ENCODE assay signal across 13 cellular contexts in the genomic region with DNA sequence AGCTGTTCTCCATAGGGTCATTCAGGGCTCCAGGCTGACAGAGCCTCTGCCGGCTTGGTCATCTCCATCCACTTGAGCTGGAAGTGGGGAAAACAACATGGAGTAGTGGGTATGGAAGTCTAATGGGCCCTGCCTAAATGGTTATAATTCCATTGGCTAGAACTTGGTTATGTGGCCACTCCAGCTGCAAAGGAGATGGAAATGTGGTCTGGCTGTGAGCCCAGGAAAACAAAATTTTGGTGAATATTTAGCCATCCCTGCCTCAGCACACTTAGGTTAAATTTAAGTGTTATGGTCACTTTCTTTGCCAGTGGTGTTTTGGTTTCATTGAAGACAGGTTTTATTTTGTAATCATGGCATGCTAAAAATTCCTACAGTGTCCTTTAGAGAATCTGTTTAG.
A peak's percentile ranks its signal among the peaks of the same experiment; 100 is the strongest.
DNase-seq lines count a peak whose midpoint lies in the region; ATAC-seq and TF ChIP-seq lines count a peak whose summit lies in the region.
"Had no signal": no experiment of that assay in that cellular context is flagged by ENCODE, and none has a peak within 500 bp of the region (broad histone marks: within the 10 kb centered on the region; RNA-seq: fewer than 3 reads in every experiment).

No MANE protein-coding gene starts in this region.

- peaks cover 0 to 18% of the 10 kb centered on the region in 2 donors for H3K4me1 ChIP-seq in breast epithelium
- H3K4me1 ChIP-seq in aorta (ENCODE audit: control insufficient read depth in 1 of 2, insufficient read depth in 2 of 2, low read length in 2 of 2), result peaks cover 7 to 14% of the 10 kb centered on the region in 2 donors

- no peaks in the 10 kb centered on the region for H3K27me3 Mint-ChIP-seq in natural killer cell (ENCODE audit: low read depth in 2 of 2)
- H3K27me3 Mint-ChIP-seq in natural killer cell treated with Interleukin-12 subunit alpha and Interleukin-12 subunit beta and Interleukin-15 and Interleukin-18, amount 100 ng/mL, for 72 hours, result no peaks in the 10 kb centered on the region
- no peaks in the 10 kb centered on the region for H3K27me3 Mint-ChIP-seq in memory B cell
- H3K27me3 Mint-ChIP-seq: dendritic cell treated with granulocyte-macrophage colony-stimulating factor and Interleukin-4, amounts not matched to agents 40 ng/mL and 50 ng/mL, for 4 days had no signal

- H3K36me3 ChIP-seq in breast epithelium (no peaks in the 10 kb centered on the region), aorta (ENCODE audit: control insufficient read depth in 1 of 2, insufficient read depth in 2 of 2, low read length in 1 of 2) (no peaks in the 10 kb centered on the region)

- WGBS in aorta, 2 donors, result 95% methylated on average over 1 of the region's 1 CpG

- H3K36me3 Mint-ChIP-seq in natural killer cell (peaks cover 18% of the 10 kb centered on the region), memory B cell (peaks cover 43% of the 10 kb centered on the region)
- peaks cover 24% of the 10 kb centered on the region for H3K36me3 Mint-ChIP-seq in natural killer cell treated with Interleukin-12 subunit alpha and Interleukin-12 subunit beta and Interleukin-15 and Interleukin-18, amount 100 ng/mL, for 72 hours

- intact Hi-C loops in natural killer cell (cut with micrococcal nuclease), result no loop called here
- intact Hi-C loops in breast epithelium (cut with DNase I; ENCODE audit: low total_unique reads), result no loop called here
- intact Hi-C loops in aorta (cut with DNase I), result loop anchor here in 1 of 2 donors (2.0 kb wide), 1 partner anchor 691 kb away; no protein-coding TSS in a partner anchor

- H3K27ac ChIP-seq in breast epithelium (peak overlapping the region; percentile 48 to 68), aorta (ENCODE audit: low read depth in 1 of 2, low read length in 2 of 2) (peak overlapping the region; percentile 78 to 98)
- H3K27ac ChIP-seq: PC-9 had no signal

- no peaks in the 10 kb centered on the region for H3K9me3 ChIP-seq in breast epithelium
- H3K9me3 ChIP-seq in aorta (ENCODE audit: control insufficient read depth, low read length), result no peaks in the 10 kb centered on the region

- ATAC-seq in natural killer cell (no peak), memory B cell (ENCODE audit: low read depth) (no peak), aorta (ENCODE audit: low FRiP score) (no peak)
- ATAC-seq in natural killer cell treated with Interleukin-12 subunit alpha and Interleukin-12 subunit beta and Interleukin-15 and Interleukin-18, amount 100 ng/mL, for 72 hours, result no peak

- H3K27me3 ChIP-seq in breast epithelium, result no peaks in the 10 kb centered on the region
- no peaks in the 10 kb centered on the region for H3K27me3 ChIP-seq in aorta (ENCODE audit: control insufficient read depth in 1 of 2, insufficient read depth in 2 of 2, low read length in 1 of 2)

- H3K4me1 Mint-ChIP-seq in natural killer cell (peaks cover 73 to 76% of the 10 kb centered on the region in 2 donors), memory B cell (peaks cover 32% of the 10 kb centered on the region)
- peaks cover 46 to 47% of the 10 kb centered on the region in 2 donors for H3K4me1 Mint-ChIP-seq in natural killer cell treated with Interleukin-12 subunit alpha and Interleukin-12 subunit beta and Interleukin-15 and Interleukin-18, amount 100 ng/mL, for 72 hours (ENCODE audit: low read depth in 2 of 2)

- no peak overlapping the region for H3K4me3 ChIP-seq in breast epithelium
- H3K4me3 ChIP-seq in aorta (ENCODE audit: low read length in 2 of 2), result no peak overlapping the region
- H3K4me3 ChIP-seq: PC-9 had no signal

- peak overlapping the region; percentile 52 for H3K4me3 Mint-ChIP-seq in natural killer cell
- H3K4me3 Mint-ChIP-seq in natural killer cell treated with Interleukin-12 subunit alpha and Interleukin-12 subunit beta and Interleukin-15 and Interleukin-18, amount 100 ng/mL, for 72 hours, result no peak overlapping the region
- no peak overlapping the region for H3K4me3 Mint-ChIP-seq in memory B cell
- H3K4me3 Mint-ChIP-seq: dendritic cell treated with granulocyte-macrophage colony-stimulating factor and Interleukin-4, amounts not matched to agents 40 ng/mL and 50 ng/mL, for 4 days had no signal

- peak overlapping the region; percentile 65 to 78 for H3K27ac Mint-ChIP-seq in natural killer cell
- peak overlapping the region in 1 of 2 donors; percentile 17 for H3K27ac Mint-ChIP-seq in natural killer cell treated with Interleukin-12 subunit alpha and Interleukin-12 subunit beta and Interleukin-15 and Interleukin-18, amount 100 ng/mL, for 72 hours
- H3K27ac Mint-ChIP-seq in memory B cell, result peak overlapping the region; percentile 72
- H3K27ac Mint-ChIP-seq: dendritic cell treated with granulocyte-macrophage colony-stimulating factor and Interleukin-4, amounts not matched to agents 40 ng/mL and 50 ng/mL, for 4 days had no signal

- no peak for TF ChIP-seq POLR2A in breast epithelium (IDR thresholded peaks at IDR 0.05)

- DNase-seq in natural killer cell (no peak), breast epithelium (ENCODE audit: low spot score in 2 of 2) (no peak), memory B cell (ENCODE audit: low spot score in 2 of 2) (no peak), aorta (no peak), T-helper 2 cell (no peak), NCI-H1436 (lab: John Stamatoyannopoulos, UW) (no peak)
- DNase-seq in natural killer cell treated with Interleukin-12 subunit alpha and Interleukin-12 subunit beta and Interleukin-15 and Interleukin-18, amount 100 ng/mL, for 72 hours (ENCODE audit: low spot score), result no peak
- DNase-seq in activated T-cell treated with anti-CD3 and anti-CD28 coated beads, Interleukin-2, amount 50 U/mL, for 48 hours, result no peak
- DNase-seq: activated CD8-positive, alpha-beta memory T cell treated with anti-CD3 and anti-CD28 coated beads, Interleukin-2, amount 50 U/mL, for 48 hours; NCI-H2081 treated with DMSO at 0.1 percent for 48 hours; occipital lobe; PC-9 had no signal

- H3K9me3 Mint-ChIP-seq in natural killer cell (no peaks in the 10 kb centered on the region), memory B cell (no peaks in the 10 kb centered on the region)
- no peaks in the 10 kb centered on the region for H3K9me3 Mint-ChIP-seq in natural killer cell treated with Interleukin-12 subunit alpha and Interleukin-12 subunit beta and Interleukin-15 and Interleukin-18, amount 100 ng/mL, for 72 hours
- H3K9me3 Mint-ChIP-seq: dendritic cell treated with granulocyte-macrophage colony-stimulating factor and Interleukin-4, amounts not matched to agents 40 ng/mL and 50 ng/mL, for 4 days had no signal

- TF ChIP-seq CTCF in natural killer cell (IDR thresholded peaks at IDR 0.05) (no peak), breast epithelium (IDR thresholded peaks at IDR 0.05) (no peak)
